In the genomic region with DNA sequence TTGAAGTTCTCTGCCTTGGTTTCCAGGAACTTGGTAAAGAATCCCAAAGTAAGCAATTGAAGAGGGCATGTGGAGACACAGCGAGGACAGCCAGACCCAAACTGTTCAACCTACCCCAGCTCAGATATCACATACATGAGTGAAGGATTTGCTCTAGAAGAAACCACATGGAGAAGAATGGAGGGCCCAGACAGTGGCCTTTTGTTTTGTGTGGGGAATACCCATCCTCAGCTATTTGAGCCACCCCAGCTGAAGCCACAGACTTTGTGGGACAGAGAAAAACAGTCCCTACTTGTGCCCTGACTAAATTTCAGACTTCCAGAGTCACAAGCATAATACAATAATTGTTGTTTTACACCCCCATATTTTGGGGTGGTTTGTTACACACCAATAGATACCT, we compare ENCODE assay signal across 19 cellular contexts.
"Had no signal": no experiment of that assay in that cellular context is flagged by ENCODE, and none has a peak within 500 bp of the region (broad histone marks: within the 10 kb centered on the region; RNA-seq: fewer than 3 reads in every experiment).

No MANE protein-coding gene starts in this region.

- H3K9ac ChIP-seq: KMS-11 had no signal

- DNase-seq: Kasumi-1, MM.1S, NCI-H1092 treated with DMSO at 0.1 percent for 48 hours, NCI-H1436, NCI-H187, NCI-H2029, NCI-H2081 treated with DMSO at 0.1 percent for 48 hours, NCI-H2171, NCI-H226, NCI-H446, NCI-H510A, NCI-H524 treated with DMSO at 0.1 percent for 48 hours, NCI-H69, NCI-H774, Right ventricle myocardium superior, RPMI8226 had no signal

- ATAC-seq: K562 had no signal

- H3K27ac ChIP-seq: HL-60, KMS-11 had no signal

- H3K4me2 ChIP-seq: KMS-11 had no signal

- H3K4me3 ChIP-seq: K562 had no signal
